Comparison of ENCODE assay signal across 12 cellular contexts in the genomic region with DNA sequence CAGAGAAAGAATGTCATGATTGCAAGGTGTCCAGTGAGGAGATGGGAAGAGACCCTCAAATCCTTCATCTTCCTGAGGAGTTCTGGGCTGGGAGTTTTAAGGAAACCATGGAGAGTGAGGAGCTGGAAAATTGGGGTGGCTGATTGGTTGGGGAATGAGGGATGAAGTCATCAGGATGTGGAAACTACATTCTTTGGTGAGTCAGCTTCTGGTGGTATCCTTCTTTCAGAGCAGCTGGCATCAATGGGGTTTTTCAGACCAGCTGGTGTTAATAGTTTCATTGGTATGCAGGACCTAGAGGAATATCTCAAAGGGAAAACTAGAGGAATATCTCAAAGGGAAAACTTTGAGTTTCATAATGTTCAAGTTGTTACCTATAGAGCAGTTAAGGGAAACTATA. TPM values are rescaled to one million over a fixed set of nuclear protein-coding genes. Genes with fewer than 3 reads are reported as not detected.
DNase-seq lines count a peak whose midpoint lies in the region; FAIRE-seq and TF ChIP-seq lines count a peak whose summit lies in the region.
"Had no signal": no experiment of that assay in that cellular context is flagged by ENCODE, and none has a peak within 500 bp of the region (broad histone marks: within the 10 kb centered on the region; RNA-seq: fewer than 3 reads in every experiment).

No MANE protein-coding gene starts in this region.

- no peaks in the 10 kb centered on the region for H3K9me3 Mint-ChIP-seq in activated naive CD4-positive, alpha-beta T cell treated with anti-CD3 and anti-CD28 coated beads for 36 hours
- H3K9me3 Mint-ChIP-seq: activated naive CD4-positive, alpha-beta T cell treated with anti-CD3 and anti-CD28 coated beads, Interleukin-2, amount 10 ng/mL, durations not matched to agents 7 days and 5 days; naive B cell had no signal

- H3K36me3 ChIP-seq in bronchial epithelial cell (ENCODE audit: control insufficient read depth, insufficient read depth, low read length) (no peaks in the 10 kb centered on the region), kidney epithelial cell (ENCODE audit: control insufficient read depth, insufficient read depth, low read length) (no peaks in the 10 kb centered on the region)

- H3K27ac Mint-ChIP-seq in activated naive CD4-positive, alpha-beta T cell treated with anti-CD3 and anti-CD28 coated beads for 36 hours = no peak overlapping the region
- H3K27ac Mint-ChIP-seq: activated naive CD4-positive, alpha-beta T cell treated with anti-CD3 and anti-CD28 coated beads, Interleukin-2, amount 10 ng/mL, durations not matched to agents 7 days and 5 days; CD14-positive monocyte; naive B cell had no signal

- H3K4me3 ChIP-seq in bronchial epithelial cell (ENCODE audit: low read depth, low read length) (no peak overlapping the region), kidney epithelial cell (ENCODE audit: low read depth, low read length) (no peak overlapping the region)
- H3K4me3 ChIP-seq: esophagus muscularis mucosa had no signal

- no peak for FAIRE-seq in HTR-8/SVneo (lab: Jason Lieb, UNC)
- peak; percentile 47 for FAIRE-seq in bronchial epithelial cell (lab: Jason Lieb, UNC)
- FAIRE-seq in RCC 7860 (lab: Jason Lieb, UNC) = no peak

- TF ChIP-seq CTCF in bronchial epithelial cell (IDR thresholded peaks at IDR 0.05; ENCODE audit: insufficient read depth, low read length, severe bottlenecking) (no peak), kidney epithelial cell (IDR thresholded peaks at IDR 0.05; ENCODE audit: insufficient read depth, low read length, poor library complexity, severe bottlenecking) (no peak)

- no peak overlapping the region for H3K4me3 Mint-ChIP-seq in activated naive CD4-positive, alpha-beta T cell treated with anti-CD3 and anti-CD28 coated beads for 36 hours
- H3K4me3 Mint-ChIP-seq: activated naive CD4-positive, alpha-beta T cell treated with anti-CD3 and anti-CD28 coated beads, Interleukin-2, amount 10 ng/mL, durations not matched to agents 7 days and 5 days; CD14-positive monocyte; naive B cell had no signal

- H3K36me3 Mint-ChIP-seq in activated naive CD4-positive, alpha-beta T cell treated with anti-CD3 and anti-CD28 coated beads for 36 hours (ENCODE audit: low read depth) = no peaks in the 10 kb centered on the region
- H3K36me3 Mint-ChIP-seq: activated naive CD4-positive, alpha-beta T cell treated with anti-CD3 and anti-CD28 coated beads, Interleukin-2, amount 10 ng/mL, durations not matched to agents 7 days and 5 days; CD14-positive monocyte; naive B cell had no signal

- no peaks in the 10 kb centered on the region for H3K4me1 Mint-ChIP-seq in activated naive CD4-positive, alpha-beta T cell treated with anti-CD3 and anti-CD28 coated beads for 36 hours (ENCODE audit: low read depth)
- H3K4me1 Mint-ChIP-seq: activated naive CD4-positive, alpha-beta T cell treated with anti-CD3 and anti-CD28 coated beads, Interleukin-2, amount 10 ng/mL, durations not matched to agents 7 days and 5 days; CD14-positive monocyte; naive B cell had no signal

- H3K27me3 Mint-ChIP-seq in activated naive CD4-positive, alpha-beta T cell treated with anti-CD3 and anti-CD28 coated beads for 36 hours (ENCODE audit: low read depth) = no peaks in the 10 kb centered on the region
- H3K27me3 Mint-ChIP-seq: activated naive CD4-positive, alpha-beta T cell treated with anti-CD3 and anti-CD28 coated beads, Interleukin-2, amount 10 ng/mL, durations not matched to agents 7 days and 5 days had no signal

- intact Hi-C loops in activated naive CD4-positive, alpha-beta T cell treated with anti-CD3 and anti-CD28 coated beads for 36 hours (cut with micrococcal nuclease) = no loop called here

- CTCF ChIA-PET in activated naive CD4-positive, alpha-beta T cell treated with anti-CD3 and anti-CD28 coated beads for 36 hours (lab: Charles Lee) = no interaction called here

- DNase-seq in AG08396 (ENCODE audit: low spot score) = peak; percentile 62
- DNase-seq in HTR-8/SVneo (ENCODE audit: insufficient read length, low spot score) = peak; percentile 14
- DNase-seq in bronchial epithelial cell (ENCODE audit: low read depth) = peak; percentile 91
- DNase-seq in kidney epithelial cell (ENCODE audit: low read depth) = peak; percentile 81
- DNase-seq in mucosa of gallbladder (ENCODE audit: low spot score) = no peak
- DNase-seq in putamen (ENCODE audit: low spot score) = no peak
- no peak for DNase-seq in RCC 7860 (ENCODE audit: low spot score)
- no peak for DNase-seq in activated naive CD4-positive, alpha-beta T cell treated with anti-CD3 and anti-CD28 coated beads for 36 hours
- DNase-seq: activated naive CD4-positive, alpha-beta T cell treated with anti-CD3 and anti-CD28 coated beads, Interleukin-2, amount 10 ng/mL, durations not matched to agents 7 days and 5 days; naive B cell had no signal

- H3K27me3 ChIP-seq in bronchial epithelial cell (ENCODE audit: control insufficient read depth, insufficient read depth, low read length) = no peaks in the 10 kb centered on the region
- no peaks in the 10 kb centered on the region for H3K27me3 ChIP-seq in kidney epithelial cell (ENCODE audit: control insufficient read depth, insufficient read depth, low read length)
- H3K27me3 ChIP-seq: esophagus muscularis mucosa had no signal

RNA-seq across cellular contexts. Expression of a gene that starts 45.2 kb away (rescaled TPM):
- 3.6 and 4.5 TPM in 2 replicates for total RNA-seq in bronchial epithelial cell
- 11.5 and 16.3 TPM in 2 replicates for total RNA-seq in kidney epithelial cell
- 14.8 TPM for total RNA-seq in mucosa of gallbladder
- total RNA-seq in activated naive CD4-positive, alpha-beta T cell treated with anti-CD3 and anti-CD28 coated beads for 36 hours = not detected

Comparison
In these comparisons a context has a peak if more than half of its experiments do, and no peak if none do; other contexts are left out.
1. DNase-seq: peak in AG08396 (single experiment), HTR-8/SVneo (single experiment), bronchial epithelial cell (single experiment) and kidney epithelial cell (single experiment); none in mucosa of gallbladder (single experiment), putamen (single experiment), RCC 7860 (single experiment) and activated naive CD4-positive, alpha-beta T cell treated with anti-CD3 and anti-CD28 coated beads for 36 hours (single experiment).